1 cellular context compared by ENCODE assay signal in the genomic region with DNA sequence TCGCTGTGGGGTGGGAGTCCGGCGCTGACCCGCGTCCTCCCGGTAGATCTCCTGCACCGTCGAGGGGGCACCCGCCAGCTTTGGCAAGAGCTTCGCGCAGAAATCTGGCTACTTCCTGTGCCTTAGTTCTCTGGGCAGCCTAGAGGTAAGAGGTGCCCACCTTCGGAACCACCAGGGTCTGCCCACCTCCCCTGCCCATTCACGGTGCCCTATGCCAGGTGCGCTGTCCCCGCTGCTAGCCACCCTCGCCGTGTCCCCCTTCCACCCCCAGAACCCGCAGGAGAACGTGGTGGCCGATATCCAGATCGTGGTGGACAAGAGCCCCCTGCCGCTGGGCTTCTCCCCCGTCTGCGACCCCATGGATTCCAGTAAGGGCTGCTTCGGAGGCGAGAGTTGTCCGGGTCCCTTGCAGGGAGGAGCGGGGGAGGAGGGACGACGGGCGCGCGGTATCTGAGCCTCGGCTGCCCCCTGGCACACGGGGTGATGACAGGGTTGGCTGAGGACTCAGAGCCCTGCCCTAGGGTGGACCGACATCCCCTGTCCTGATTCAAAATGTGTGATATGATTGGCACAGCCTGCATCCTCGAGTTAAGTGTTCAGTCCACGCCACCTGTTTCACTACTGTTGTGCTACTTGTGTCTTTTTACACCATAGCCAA.
TF ChIP-seq lines count a peak whose summit lies in the region.

No MANE protein-coding gene starts in this region.

TF ChIP-seq in H1, 55 proteins besides CTCF, POLR2A, EP300 and RAD21:
- TF ChIP-seq SAP30 (IDR thresholded peaks at IDR 0.05; ENCODE audit: insufficient read depth, insufficient replicate concordance, low read length): peak; percentile 36
- no peak for TF ChIP-seq EGR1 (IDR thresholded peaks at IDR 0.05; ENCODE audit: borderline replicate concordance, low read depth, low read length)
- peak; percentile 9; the same call in 1 of the 2 replicates for TF ChIP-seq CREB1 (IDR thresholded peaks at IDR 0.05)
- TF ChIP-seq SP4 (IDR thresholded peaks at IDR 0.05; ENCODE audit: low read length): no peak
- no peak for TF ChIP-seq SRF (IDR thresholded peaks at IDR 0.05; ENCODE audit: low read depth, low read length)
- no peak for TF ChIP-seq POLR2AphosphoS5 (IDR thresholded peaks at IDR 0.05; ENCODE audit: low read depth, low read length)
- TF ChIP-seq, protein P1, sequence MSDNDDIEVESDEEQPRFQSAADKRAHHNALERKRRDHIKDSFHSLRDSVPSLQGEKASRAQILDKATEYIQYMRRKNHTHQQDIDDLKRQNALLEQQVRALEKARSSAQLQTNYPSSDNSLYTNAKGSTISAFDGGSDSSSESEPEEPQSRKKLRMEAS (IDR thresholded peaks at IDR 0.05): 0 out of 2 replicates have a peak, but pooled peaks have one; percentile 41
- no peak for TF ChIP-seq TCF12 (IDR thresholded peaks at IDR 0.05; ENCODE audit: low read depth, low read length)
- no peak for TF ChIP-seq CHD1 (IDR thresholded peaks at IDR 0.05; ENCODE audit: low read depth, low read length)
- no peak for TF ChIP-seq BACH1 (IDR thresholded peaks at IDR 0.05; ENCODE audit: low read length)
- TF ChIP-seq ZNF274 (IDR thresholded peaks at IDR 0.05; ENCODE audit: borderline replicate concordance, extremely low read depth, low read length): no peak
- no peak for TF ChIP-seq KDM4A (IDR thresholded peaks at IDR 0.05; ENCODE audit: low read depth, low read length, severe bottlenecking)
- no peak for TF ChIP-seq TEAD4 (IDR thresholded peaks at IDR 0.05; ENCODE audit: low read depth, low read length)
- TF ChIP-seq KDM5A (IDR thresholded peaks at IDR 0.05; ENCODE audit: low read length): no peak
- TF ChIP-seq SP1 (IDR thresholded peaks at IDR 0.05; ENCODE audit: low read depth, low read length): no peak
- TF ChIP-seq, protein P2, sequence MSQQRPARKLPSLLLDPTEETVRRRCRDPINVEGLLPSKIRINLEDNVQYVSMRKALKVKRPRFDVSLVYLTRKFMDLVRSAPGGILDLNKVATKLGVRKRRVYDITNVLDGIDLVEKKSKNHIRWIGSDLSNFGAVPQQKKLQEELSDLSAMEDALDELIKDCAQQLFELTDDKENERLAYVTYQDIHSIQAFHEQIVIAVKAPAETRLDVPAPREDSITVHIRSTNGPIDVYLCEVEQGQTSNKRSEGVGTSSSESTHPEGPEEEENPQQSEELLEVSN (IDR thresholded peaks at IDR 0.05): no peak
- TF ChIP-seq BRCA1 (IDR thresholded peaks at IDR 0.05; ENCODE audit: low read depth, low read length): no peak
- TF ChIP-seq, protein P3, sequence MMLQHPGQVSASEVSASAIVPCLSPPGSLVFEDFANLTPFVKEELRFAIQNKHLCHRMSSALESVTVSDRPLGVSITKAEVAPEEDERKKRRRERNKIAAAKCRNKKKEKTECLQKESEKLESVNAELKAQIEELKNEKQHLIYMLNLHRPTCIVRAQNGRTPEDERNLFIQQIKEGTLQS (IDR thresholded peaks at IDR 0.05; ENCODE audit: insufficient read depth, low read depth, low read length): no peak
- no peak for TF ChIP-seq GTF2F1 (IDR thresholded peaks at IDR 0.05; ENCODE audit: borderline replicate concordance, low read depth, low read length)
- no peak for TF ChIP-seq ASH2L (IDR thresholded peaks at IDR 0.05; ENCODE audit: low read length)
- no peak for TF ChIP-seq RXRA (IDR thresholded peaks at IDR 0.05; ENCODE audit: insufficient read depth, low read depth, low read length)
- no peak for TF ChIP-seq CTBP2 (IDR thresholded peaks at IDR 0.05; ENCODE audit: borderline replicate concordance, insufficient read depth, insufficient read length, low read length)
- no peak for TF ChIP-seq SIN3A (conservative IDR thresholded peaks at IDR 0.05 in 1 of 2, IDR thresholded peaks at IDR 0.05 in 1 of 2; ENCODE audit: low read depth in 1 of 2, low read length in 2 of 2)
- TF ChIP-seq POU5F1 (IDR thresholded peaks at IDR 0.05; ENCODE audit: low read depth, low read length): no peak
- no peak for TF ChIP-seq SP2 (IDR thresholded peaks at IDR 0.05; ENCODE audit: low read length)
- TF ChIP-seq, protein P4, sequence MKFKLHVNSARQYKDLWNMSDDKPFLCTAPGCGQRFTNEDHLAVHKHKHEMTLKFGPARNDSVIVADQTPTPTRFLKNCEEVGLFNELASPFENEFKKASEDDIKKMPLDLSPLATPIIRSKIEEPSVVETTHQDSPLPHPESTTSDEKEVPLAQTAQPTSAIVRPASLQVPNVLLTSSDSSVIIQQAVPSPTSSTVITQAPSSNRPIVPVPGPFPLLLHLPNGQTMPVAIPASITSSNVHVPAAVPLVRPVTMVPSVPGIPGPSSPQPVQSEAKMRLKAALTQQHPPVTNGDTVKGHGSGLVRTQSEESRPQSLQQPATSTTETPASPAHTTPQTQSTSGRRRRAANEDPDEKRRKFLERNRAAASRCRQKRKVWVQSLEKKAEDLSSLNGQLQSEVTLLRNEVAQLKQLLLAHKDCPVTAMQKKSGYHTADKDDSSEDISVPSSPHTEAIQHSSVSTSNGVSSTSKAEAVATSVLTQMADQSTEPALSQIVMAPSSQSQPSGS (IDR thresholded peaks at IDR 0.05; ENCODE audit: low read length): no peak
- no peak for TF ChIP-seq PHF8 (conservative IDR thresholded peaks at IDR 0.05; ENCODE audit: low read depth, low read length)
TF ChIP-seq in H1: peak in this region for 3.
